In genomic region chr3:184016169-184016570, GRCh38 we compare ENCODE assay signal across 10 cellular contexts. TPM values are rescaled to one million over a fixed set of nuclear protein-coding genes. Genes with fewer than 3 reads are reported as not detected.
DNase-seq lines count a peak whose midpoint lies in the region; ATAC-seq and TF ChIP-seq lines count a peak whose summit lies in the region.
"Had no signal": no experiment of that assay in that cellular context is flagged by ENCODE, and none has a peak within 500 bp of the region (broad histone marks: within the 10 kb centered on the region; RNA-seq: fewer than 3 reads in every experiment).

No MANE protein-coding gene starts in this region.

- peaks cover 58% of the 10 kb centered on the region for H3K79me2 ChIP-seq in Karpas-422 (ENCODE audit: low read length)
- H3K79me2 ChIP-seq in neural cell (replicated peaks; ENCODE audit: insufficient read depth, low read length): peaks cover 36% of the 10 kb centered on the region

- H3K4me3 Mint-ChIP-seq in Caco-2 (ENCODE audit: unreplicated experiment): peak overlapping the region; percentile 91

- H3K4me3 ChIP-seq in Caco-2 (ENCODE audit: low read depth, low read length) (no peak overlapping the region), Karpas-422 (ENCODE audit: low read length) (peak overlapping the region; percentile 96), brain microvascular endothelial cell (ENCODE audit: low read depth, low read length) (peak overlapping the region; percentile 3), neural cell (ENCODE audit: low read length) (peak overlapping the region; percentile 99)

- no peaks in the 10 kb centered on the region for H3K4me1 Mint-ChIP-seq in Caco-2 (ENCODE audit: low read depth, unreplicated experiment)

- CTCF ChIA-PET in Caco-2 (lab: Charles Lee): interaction anchor here (0.6 to 1.4 kb wide), 2 partner anchors 123 to 140 kb away, joined by 5 to 6 read pairs; no protein-coding TSS in a partner anchor

- H3K27me3 ChIP-seq in Caco-2 (replicated peaks; ENCODE audit: control insufficient read depth, insufficient read depth, low read length) (no peaks in the 10 kb centered on the region), Karpas-422 (ENCODE audit: low read length) (no peaks in the 10 kb centered on the region), brain microvascular endothelial cell (replicated peaks) (no peaks in the 10 kb centered on the region), neural cell (ENCODE audit: insufficient read depth, low read depth, low read length) (no peaks in the 10 kb centered on the region)

- H3K36me3 Mint-ChIP-seq in Caco-2 (ENCODE audit: insufficient read depth, unreplicated experiment): peaks cover 11% of the 10 kb centered on the region

- H3K4me1 ChIP-seq in Caco-2: no peaks in the 10 kb centered on the region
- H3K4me1 ChIP-seq in Karpas-422 (ENCODE audit: low read length): peaks cover 33% of the 10 kb centered on the region

- peaks cover 3% of the 10 kb centered on the region for H3K27me3 Mint-ChIP-seq in Caco-2 (ENCODE audit: insufficient read depth, unreplicated experiment)

- no TSS peak for BruUV-seq in Caco-2 (replicated peaks; lab: Mats Ljungman, UMichigan)

- H2AFZ ChIP-seq in Karpas-422 (ENCODE audit: low read length): no peak overlapping the region
- no peak overlapping the region for H2AFZ ChIP-seq in neural cell (ENCODE audit: low read depth, low read length)

- no peaks in the 10 kb centered on the region for H3F3A ChIP-seq in neural cell (ENCODE audit: insufficient read depth, low read length, poor library complexity, severe bottlenecking)

- H3K9ac ChIP-seq in Karpas-422 (ENCODE audit: low read length) (peak overlapping the region; percentile 94), neural cell (ENCODE audit: low read length) (no peak overlapping the region)

- no peaks in the 10 kb centered on the region for H3K9me3 ChIP-seq in Caco-2
- H3K9me3 ChIP-seq in Karpas-422 (ENCODE audit: low read length): no peaks in the 10 kb centered on the region
- no peaks in the 10 kb centered on the region for H3K9me3 ChIP-seq in neural cell (ENCODE audit: low read length)

- no peak overlapping the region for H3K27ac Mint-ChIP-seq in Caco-2 (ENCODE audit: unreplicated experiment)

- H3K9me2 ChIP-seq in Karpas-422 (replicated peaks; ENCODE audit: insufficient read depth, low read length): no peaks in the 10 kb centered on the region
- H3K9me2 ChIP-seq in neural cell (ENCODE audit: insufficient read depth, low read length): no peaks in the 10 kb centered on the region

- H3K4me2 ChIP-seq in Karpas-422 (ENCODE audit: low read depth, low read length, poor library complexity, severe bottlenecking) (peak overlapping the region; percentile 93), neural cell (ENCODE audit: low read length) (peak overlapping the region; percentile 27)

- in situ Hi-C loops in brain microvascular endothelial cell (cut with HindIII; ENCODE audit: low pct_ligation_motif_present, low sequenced_read_pairs): no loop called here

- H3K36me3 ChIP-seq in Caco-2 (ENCODE audit: control insufficient read depth, insufficient read depth, low read length): no peaks in the 10 kb centered on the region
- peaks cover 20% of the 10 kb centered on the region; the same call in 1 of the 2 replicates for H3K36me3 ChIP-seq in Karpas-422 (ENCODE audit: insufficient read depth, low read length)
- peaks cover 4% of the 10 kb centered on the region for H3K36me3 ChIP-seq in brain microvascular endothelial cell (replicated peaks)
- H3K36me3 ChIP-seq in neural cell (ENCODE audit: insufficient read depth, low read length): peaks cover 7% of the 10 kb centered on the region

- POLR2A ChIA-PET in Caco-2 (lab: Charles Lee): no interaction called here

- no peaks in the 10 kb centered on the region for H3K9me3 Mint-ChIP-seq in Caco-2 (ENCODE audit: unreplicated experiment)

- intact Hi-C loops in Caco-2 (cut with micrococcal nuclease; ENCODE audit: unreplicated experiment): loop anchor here (2.0 to 5.0 kb wide), 2 partner anchors 64 to 111 kb away; no protein-coding TSS in a partner anchor

- TF ChIP-seq EP300 in neural cell (conservative IDR thresholded peaks at IDR 0.05; ENCODE audit: poor library complexity, severe bottlenecking): no peak

- H4K20me1 ChIP-seq in Karpas-422 (ENCODE audit: insufficient read depth, low read depth, low read length) (no peaks in the 10 kb centered on the region), neural cell (ENCODE audit: insufficient read depth) (no peaks in the 10 kb centered on the region)

- TF ChIP-seq CTCF in Caco-2 (IDR thresholded peaks at IDR 0.05; ENCODE audit: insufficient read depth in 1 of 2, low read depth in 1 of 2, low read length in 1 of 2, severe bottlenecking in 1 of 2, unreplicated experiment in 1 of 2) (no peak), brain microvascular endothelial cell (IDR thresholded peaks at IDR 0.05; ENCODE audit: low read depth, low read length, missing control alignments) (no peak), neural cell (IDR thresholded peaks at IDR 0.05; ENCODE audit: poor library complexity, severe bottlenecking) (no peak)

- H3K27ac ChIP-seq in Karpas-422 (ENCODE audit: low read length) (no peak overlapping the region), brain microvascular endothelial cell (no peak overlapping the region), neural cell (ENCODE audit: low read length) (no peak overlapping the region)

- DNase-seq in Caco-2: no peak
- DNase-seq in Karpas-422: peak; percentile 52
- DNase-seq in brain microvascular endothelial cell: no peak
- no peak for DNase-seq in NCI-H146 treated with DMSO at 0.1 percent for 48 hours (lab: John Stamatoyannopoulos, UW; ENCODE audit: unreplicated experiment)
- no peak for DNase-seq in activated gamma-delta T cell treated with Interleukin-2 at 50 U/mL for 16 hours
- DNase-seq: RPMI8226 had no signal

- no peak for ATAC-seq in HG02981 (IDR thresholded peaks at IDR 0.05; ENCODE audit: unreplicated experiment)

- no peak for TF ChIP-seq RAD21 in neural cell (conservative IDR thresholded peaks at IDR 0.05)

TF ChIP-seq in neural cell, 6 proteins besides CTCF, POLR2A, EP300 and RAD21:
- TF ChIP-seq TAF1 (IDR thresholded peaks at IDR 0.05; ENCODE audit: low read depth) (no peak), SMC3 (conservative IDR thresholded peaks at IDR 0.05; ENCODE audit: poor library complexity) (no peak), POLR2AphosphoS5 (IDR thresholded peaks at IDR 0.05) (no peak), MXI1 (conservative IDR thresholded peaks at IDR 0.05; ENCODE audit: poor library complexity, severe bottlenecking) (no peak), EZH2 (IDR thresholded peaks at IDR 0.05; ENCODE audit: borderline replicate concordance, insufficient read depth, low read length, poor library complexity, severe bottlenecking) (no peak), REST (IDR thresholded peaks at IDR 0.05; ENCODE audit: borderline replicate concordance) (no peak)

RNA-seq across cellular contexts. Expression of gene ABCC5, which starts 1.5 kb away (rescaled TPM):
- total RNA-seq in Caco-2 (2022): 21.3 and 22.4 TPM in 2 replicates
- total RNA-seq in Karpas-422 (2014; rRNA removed; shearing (Covaris generic); ENCODE audit: low replicate concordance): 79.9 and 86.5 TPM in 2 replicates
- polyA plus RNA-seq in neural cell: 227 and 237 TPM in 2 replicates
- polyA minus RNA-seq in neural cell: 75.7 and 77.9 TPM in 2 replicates

RNA-seq across cellular contexts. Expression of gene HTR3D, which starts 15.4 kb away (rescaled TPM):
- not detected in 2 replicates for total RNA-seq in Caco-2 (2022)
- total RNA-seq in Karpas-422 (2014; rRNA removed; shearing (Covaris generic); ENCODE audit: low replicate concordance): not detected in 2 replicates
- not detected in 2 replicates for polyA plus RNA-seq in neural cell
- polyA minus RNA-seq in neural cell: not detected in 2 replicates
- total RNA-seq: glomerular endothelial cell, sciatic nerve had no signal

RNA-seq across cellular contexts. Expression of gene HTR3C, which starts 36.7 kb away (rescaled TPM):
- total RNA-seq in Caco-2 (2022): not detected in 2 replicates
- total RNA-seq in Karpas-422 (2014; rRNA removed; shearing (Covaris generic); ENCODE audit: low replicate concordance): not detected in 2 replicates
- not detected in 2 replicates for polyA plus RNA-seq in neural cell
- not detected in 2 replicates for polyA minus RNA-seq in neural cell
- total RNA-seq: glomerular endothelial cell, sciatic nerve had no signal
